In the genomic region with DNA sequence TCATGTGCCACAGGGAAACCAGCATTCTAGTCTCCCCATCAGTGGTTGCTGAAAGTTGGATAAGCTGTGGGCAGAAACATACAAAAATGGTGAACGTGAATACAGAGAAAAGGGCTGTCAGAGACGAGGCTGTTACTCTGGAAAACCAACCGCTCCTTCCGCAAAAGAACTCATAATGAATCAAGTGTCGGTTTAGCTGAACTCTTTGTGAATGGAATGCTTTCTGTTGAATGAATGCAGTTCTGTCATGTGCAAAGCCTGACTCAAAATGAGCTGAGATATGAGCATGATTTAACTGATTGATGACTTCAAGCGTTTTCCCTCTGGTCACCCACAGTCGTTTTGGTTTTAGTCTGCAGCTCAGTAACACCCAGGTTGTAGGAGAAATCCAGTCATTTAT, we compare ENCODE assay signal across 13 cellular contexts.
A peak's percentile ranks its signal among the peaks of the same experiment; 100 is the strongest.
DNase-seq lines count a peak whose midpoint lies in the region; ATAC-seq and TF ChIP-seq lines count a peak whose summit lies in the region.
"Had no signal": no experiment of that assay in that cellular context is flagged by ENCODE, and none has a peak within 500 bp of the region (broad histone marks: within the 10 kb centered on the region; RNA-seq: fewer than 3 reads in every experiment).

No MANE protein-coding gene starts in this region.

- peak overlapping the region; percentile 35 for H3K4me3 Mint-ChIP-seq in activated naive CD8-positive, alpha-beta T cell

- peaks cover 94% of the 10 kb centered on the region for H3K4me1 Mint-ChIP-seq in activated naive CD8-positive, alpha-beta T cell (ENCODE audit: low read depth)

- no peaks in the 10 kb centered on the region for H3K27me3 Mint-ChIP-seq in activated naive CD8-positive, alpha-beta T cell

- intact Hi-C loops in esophagus muscularis mucosa (cut with DNase I), result no loop called here

- peak; percentile 50 for DNase-seq in stimulated activated naive CD4-positive, alpha-beta T cell treated with Interleukin-2 at 50 U/mL for 16 hours (lab: John Stamatoyannopoulos, UW)
- DNase-seq in stimulated activated naive CD4-positive, alpha-beta T cell (lab: John Stamatoyannopoulos, UW), result no peak
- DNase-seq in NCI-H69 (lab: John Stamatoyannopoulos, UW), result no peak
- no peak for DNase-seq in NK-92 (lab: John Stamatoyannopoulos, UW; ENCODE audit: unreplicated experiment)
- no peak for DNase-seq in HUDEP-2 (lab: John Stamatoyannopoulos, UW; ENCODE audit: unreplicated experiment in 76 of 76)
- DNase-seq in esophagus muscularis mucosa (ENCODE audit: extremely low spot score), result no peak
- DNase-seq: BE2C, left ventricle myocardium inferior, NCI-H526 treated with DMSO at 0.1 percent for 48 hours, ovary had no signal

- H3K36me3 Mint-ChIP-seq in activated naive CD8-positive, alpha-beta T cell, result peaks cover 3% of the 10 kb centered on the region

- peak overlapping the region; percentile 98 for H3K27ac Mint-ChIP-seq in activated naive CD8-positive, alpha-beta T cell

- no peak for TF ChIP-seq CTCF in esophagus muscularis mucosa (IDR thresholded peaks at IDR 0.05)

- no peak overlapping the region for H3K4me3 ChIP-seq in esophagus muscularis mucosa
- H3K4me3 ChIP-seq: left ventricle myocardium inferior, ovary, vagina had no signal

- WGBS in esophagus muscularis mucosa, result 73% methylated on average over 7 of the region's 7 CpGs

- H3K4me1 ChIP-seq in esophagus muscularis mucosa, result peaks cover 15 to 22% (median 21%) of the 10 kb centered on the region in 4 donors

- H3K27me3 ChIP-seq in esophagus muscularis mucosa, result no peaks in the 10 kb centered on the region
- H3K27me3 ChIP-seq: BE2C, ovary, vagina had no signal

- ATAC-seq in HG03342 (IDR thresholded peaks at IDR 0.05; ENCODE audit: unreplicated experiment), result peak; percentile 40

- H3K9me3 ChIP-seq in esophagus muscularis mucosa, result no peaks in the 10 kb centered on the region
- H3K9me3 ChIP-seq: BE2C, left ventricle myocardium inferior, ovary, vagina had no signal

- no peaks in the 10 kb centered on the region for H3K36me3 ChIP-seq in esophagus muscularis mucosa
- H3K36me3 ChIP-seq: BE2C, left ventricle myocardium inferior, ovary, vagina had no signal

- TF ChIP-seq EP300 in esophagus muscularis mucosa (IDR thresholded peaks at IDR 0.05), result no peak

- no peaks in the 10 kb centered on the region for H3K9me3 Mint-ChIP-seq in activated naive CD8-positive, alpha-beta T cell (ENCODE audit: low read depth)

- no peak for TF ChIP-seq POLR2A in esophagus muscularis mucosa (IDR thresholded peaks at IDR 0.05; ENCODE audit: low read depth)

- no peak overlapping the region for H3K27ac ChIP-seq in esophagus muscularis mucosa (replicated peaks in 1 of 4)
- H3K27ac ChIP-seq: ovary, vagina had no signal
